In genomic region chr10:49171326-49172140, GRCh38 we compare ENCODE assay signal across 22 cellular contexts. TPM values are rescaled to one million over a fixed set of nuclear protein-coding genes. Genes with fewer than 3 reads are reported as not detected.
"Had no signal": no experiment of that assay in that cellular context is flagged by ENCODE, and none has a peak within 500 bp of the region (broad histone marks: within the 10 kb centered on the region; RNA-seq: fewer than 3 reads in every experiment).

No MANE protein-coding gene starts in this region.

- H3K36me3 Mint-ChIP-seq: activated naive CD8-positive, alpha-beta T cell treated with anti-CD3 and anti-CD28 coated beads for 36 hours had no signal

- H3K27me3 ChIP-seq: cardiac muscle cell, dorsolateral prefrontal cortex, right atrium auricular region, upper lobe of right lung had no signal

- H3K4me1 Mint-ChIP-seq: activated naive CD8-positive, alpha-beta T cell treated with anti-CD3 and anti-CD28 coated beads for 36 hours had no signal

- H3K27ac Mint-ChIP-seq: activated CD4-positive, alpha-beta T cell treated with anti-CD3 and anti-CD28 coated beads, Interleukin-2, amount 10 ng/mL, durations not matched to agents 24 days and 14 days; activated naive CD8-positive, alpha-beta T cell treated with anti-CD3 and anti-CD28 coated beads for 36 hours; activated T-helper 1 cell treated with anti-CD3 and anti-CD28 coated beads, Interleukin-12 subunit alpha, Interleukin-12 subunit beta, Interleukin-2, Interleukin-4 antibody, amounts not matched to agents 30 ng/mL and 10 ng/mL and 1 ng/mL, durations not matched to agents 14 hours and 24 hours and 36 hours; progenitor cell of endocrine pancreas had no signal

- DNase-seq: activated CD4-positive, alpha-beta T cell treated with anti-CD3 and anti-CD28 coated beads, Interleukin-2, amount 10 ng/mL, durations not matched to agents 24 days and 14 days; activated naive CD8-positive, alpha-beta T cell treated with anti-CD3 and anti-CD28 coated beads for 36 hours; activated T-cell treated with anti-CD3 and anti-CD28 coated beads for 4 hours; amniotic stem cell; dorsolateral prefrontal cortex; foreskin melanocyte; glutamatergic neuron; hippocampal formation; lower lobe of right lung; T-helper 1 cell; T1000; upper lobe of right lung had no signal

- H3K27ac ChIP-seq: cardiac muscle cell, dorsolateral prefrontal cortex, lower lobe of right lung, right atrium auricular region, thoracic aorta, upper lobe of right lung had no signal

- H3K9me3 Mint-ChIP-seq: activated CD4-positive, alpha-beta T cell treated with anti-CD3 and anti-CD28 coated beads, Interleukin-2, amount 10 ng/mL, durations not matched to agents 24 days and 14 days; activated naive CD8-positive, alpha-beta T cell treated with anti-CD3 and anti-CD28 coated beads for 36 hours; activated T-helper 1 cell treated with anti-CD3 and anti-CD28 coated beads, Interleukin-12 subunit alpha, Interleukin-12 subunit beta, Interleukin-2, Interleukin-4 antibody, amounts not matched to agents 30 ng/mL and 10 ng/mL and 1 ng/mL, durations not matched to agents 14 hours and 24 hours and 36 hours; neural crest cell had no signal

- H3K36me3 ChIP-seq: cardiac muscle cell, right atrium auricular region, thoracic aorta, upper lobe of right lung had no signal

- H3K4me3 ChIP-seq: cardiac muscle cell, dorsolateral prefrontal cortex, lower lobe of right lung, right atrium auricular region, skin epidermis, thoracic aorta, upper lobe of right lung had no signal

- H3K9me3 ChIP-seq: lower lobe of right lung, right atrium auricular region, thoracic aorta, upper lobe of right lung had no signal

- H3K27me3 Mint-ChIP-seq: activated CD4-positive, alpha-beta T cell treated with anti-CD3 and anti-CD28 coated beads, Interleukin-2, amount 10 ng/mL, durations not matched to agents 24 days and 14 days had no signal

- H3K4me3 Mint-ChIP-seq: activated CD4-positive, alpha-beta T cell treated with anti-CD3 and anti-CD28 coated beads, Interleukin-2, amount 10 ng/mL, durations not matched to agents 24 days and 14 days; activated naive CD8-positive, alpha-beta T cell treated with anti-CD3 and anti-CD28 coated beads for 36 hours; activated T-helper 1 cell treated with anti-CD3 and anti-CD28 coated beads, Interleukin-12 subunit alpha, Interleukin-12 subunit beta, Interleukin-2, Interleukin-4 antibody, amounts not matched to agents 30 ng/mL and 10 ng/mL and 1 ng/mL, durations not matched to agents 14 hours and 24 hours and 36 hours; neural crest cell had no signal

- ATAC-seq: lower lobe of right lung, upper lobe of right lung had no signal

RNA-seq across cellular contexts. Expression of gene TMEM273, which starts 16.7 kb away (rescaled TPM):
- total RNA-seq: cardiac muscle cell, chondrocyte, epithelial cell of proximal tubule, progenitor cell of endocrine pancreas had no signal

RNA-seq across cellular contexts. Expression of gene FAM170B, which starts 37.7 kb away (rescaled TPM):
- total RNA-seq: activated CD4-positive, alpha-beta T cell treated with anti-CD3 and anti-CD28 coated beads, Interleukin-2, amount 10 ng/mL, durations not matched to agents 24 days and 14 days; activated naive CD8-positive, alpha-beta T cell treated with anti-CD3 and anti-CD28 coated beads for 36 hours; activated T-helper 1 cell treated with anti-CD3 and anti-CD28 coated beads, Interleukin-12 subunit alpha, Interleukin-12 subunit beta, Interleukin-2, Interleukin-4 antibody, amounts not matched to agents 30 ng/mL and 10 ng/mL and 1 ng/mL, durations not matched to agents 14 hours and 24 hours and 36 hours; cardiac muscle cell; chondrocyte; epithelial cell of proximal tubule; lower lobe of right lung; neural crest cell; omental fat pad; progenitor cell of endocrine pancreas; right atrium auricular region; thoracic aorta; upper lobe of right lung had no signal

RNA-seq across cellular contexts. Expression of gene VSTM4, which starts 56.2 kb away (rescaled TPM):
- total RNA-seq: activated naive CD8-positive, alpha-beta T cell treated with anti-CD3 and anti-CD28 coated beads for 36 hours had no signal
